Comparison of ENCODE assay signal across 3 cellular contexts in the genomic region with DNA sequence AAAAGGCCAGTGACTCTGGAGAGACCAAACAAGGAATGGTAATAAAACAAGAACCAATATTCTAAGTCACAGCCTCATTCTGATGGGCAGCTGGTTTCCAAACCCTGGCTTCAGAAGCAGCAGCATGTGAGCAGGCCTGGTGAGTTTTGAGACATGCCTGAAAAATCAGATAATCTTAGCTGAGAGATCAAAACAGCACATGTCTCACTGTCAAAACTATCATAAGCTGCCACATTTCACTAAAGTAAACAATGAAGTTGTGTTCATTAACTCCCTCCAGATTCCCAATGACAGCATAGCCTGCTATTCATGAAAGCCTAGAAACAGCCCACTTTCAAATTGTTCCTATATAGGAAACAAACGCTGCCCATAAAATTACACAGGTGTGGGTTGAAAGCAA.
TF ChIP-seq lines count a peak whose summit lies in the region.

No MANE protein-coding gene starts in this region.

TF ChIP-seq in SK-N-SH, 30 proteins besides CTCF, POLR2A, EP300 and RAD21 (continued from another document):
- peak; percentile 37; the same call in 1 of the 2 replicates for TF ChIP-seq MXI1 (IDR thresholded peaks at IDR 0.05; ENCODE audit: low read depth, low read length)

TF ChIP-seq in SK-N-SH treated with all-trans-retinoic acid at 6 μM for 48 hours, 23 proteins besides CTCF, POLR2A, EP300 and RAD21 (continued from another document):
- TF ChIP-seq CSRNP3 (CRISPR knock-in tag; IDR thresholded peaks at IDR 0.05) (no peak), ZNF70 (CRISPR knock-in tag; IDR thresholded peaks at IDR 0.05) (no peak), ZFP3 (CRISPR knock-in tag; IDR thresholded peaks at IDR 0.05) (no peak), OSR1 (CRISPR knock-in tag; IDR thresholded peaks at IDR 0.05) (no peak), RARB (CRISPR knock-in tag; IDR thresholded peaks at IDR 0.05) (no peak), GLIS3 (CRISPR knock-in tag; IDR thresholded peaks at IDR 0.05) (no peak), CSDC2 (CRISPR knock-in tag; IDR thresholded peaks at IDR 0.05) (no peak), BACH2 (CRISPR knock-in tag; IDR thresholded peaks at IDR 0.05; ENCODE audit: borderline replicate concordance) (no peak), POU6F1 (CRISPR knock-in tag; IDR thresholded peaks at IDR 0.05; ENCODE audit: borderline replicate concordance, low read depth) (no peak), ZNF565 (CRISPR knock-in tag; conservative IDR thresholded peaks at IDR 0.05; ENCODE audit: low read depth) (no peak), ISL1 (CRISPR knock-in tag; IDR thresholded peaks at IDR 0.05) (no peak), TCF4 (CRISPR knock-in tag; IDR thresholded peaks at IDR 0.05; ENCODE audit: borderline replicate concordance) (no peak), ARNTL (CRISPR knock-in tag; IDR thresholded peaks at IDR 0.05; ENCODE audit: borderline replicate concordance, low read depth) (no peak), TOX (CRISPR knock-in tag; IDR thresholded peaks at IDR 0.05; ENCODE audit: borderline replicate concordance) (no peak)
- TF ChIP-seq, protein P1, sequence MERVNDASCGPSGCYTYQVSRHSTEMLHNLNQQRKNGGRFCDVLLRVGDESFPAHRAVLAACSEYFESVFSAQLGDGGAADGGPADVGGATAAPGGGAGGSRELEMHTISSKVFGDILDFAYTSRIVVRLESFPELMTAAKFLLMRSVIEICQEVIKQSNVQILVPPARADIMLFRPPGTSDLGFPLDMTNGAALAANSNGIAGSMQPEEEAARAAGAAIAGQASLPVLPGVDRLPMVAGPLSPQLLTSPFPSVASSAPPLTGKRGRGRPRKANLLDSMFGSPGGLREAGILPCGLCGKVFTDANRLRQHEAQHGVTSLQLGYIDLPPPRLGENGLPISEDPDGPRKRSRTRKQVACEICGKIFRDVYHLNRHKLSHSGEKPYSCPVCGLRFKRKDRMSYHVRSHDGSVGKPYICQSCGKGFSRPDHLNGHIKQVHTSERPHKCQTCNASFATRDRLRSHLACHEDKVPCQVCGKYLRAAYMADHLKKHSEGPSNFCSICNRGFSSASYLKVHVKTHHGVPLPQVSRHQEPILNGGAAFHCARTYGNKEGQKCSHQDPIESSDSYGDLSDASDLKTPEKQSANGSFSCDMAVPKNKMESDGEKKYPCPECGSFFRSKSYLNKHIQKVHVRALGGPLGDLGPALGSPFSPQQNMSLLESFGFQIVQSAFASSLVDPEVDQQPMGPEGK (CRISPR knock-in tag; IDR thresholded peaks at IDR 0.05; ENCODE audit: borderline replicate concordance): no peak

TF ChIP-seq in K562, 482 proteins besides CTCF, POLR2A, EP300 and RAD21:
- TF ChIP-seq TEAD4 (IDR thresholded peaks at IDR 0.05; ENCODE audit: low read length) (0 out of 2 replicates have a peak, but pooled peaks have one; percentile 8), TEAD4 (CRISPR knock-in tag; IDR thresholded peaks at IDR 0.05; ENCODE audit: borderline replicate concordance) (no peak), SOX6 (IDR thresholded peaks at IDR 0.05) (0 out of 2 replicates have a peak, but pooled peaks have one; percentile 19), SMARCA5 (IDR thresholded peaks at IDR 0.05) (no peak), TAL1 (IDR thresholded peaks at IDR 0.05) (peak; percentile 39), TCF3 (CRISPR knock-in tag; IDR thresholded peaks at IDR 0.05) (peak; percentile 32; the same call in 1 of the 2 replicates), POLR2AphosphoS2 (IDR thresholded peaks at IDR 0.05; ENCODE audit: low read length) (no peak), SRSF9 (IDR thresholded peaks at IDR 0.05; ENCODE audit: borderline replicate concordance, low read depth, low read length) (no peak), SMC3 (conservative IDR thresholded peaks at IDR 0.05; ENCODE audit: insufficient read depth, low read depth, low read length) (no peak), ARID1B (IDR thresholded peaks at IDR 0.05) (peak; percentile 35; the same call in 1 of the 2 replicates), ARID4B (CRISPR knock-in tag; IDR thresholded peaks at IDR 0.05) (no peak), SRSF1 (IDR thresholded peaks at IDR 0.05; ENCODE audit: low read depth, low read length) (no peak), ETS1 (conservative IDR thresholded peaks at IDR 0.05; ENCODE audit: control insufficient read depth, low read depth, low read length) (no peak), ERF (CRISPR knock-in tag; IDR thresholded peaks at IDR 0.05) (no peak), L3MBTL2 (IDR thresholded peaks at IDR 0.05) (0 out of 2 replicates have a peak, but pooled peaks have one; percentile 32), CBFA2T3 (IDR thresholded peaks at IDR 0.05) (peak; percentile 24; the same call in 1 of the 2 replicates), MEIS2 (IDR thresholded peaks at IDR 0.05; ENCODE audit: partially characterized antibody) (peak; percentile 2), FOXA3 (CRISPR knock-in tag; conservative IDR thresholded peaks at IDR 0.05 in 1 of 2, IDR thresholded peaks at IDR 0.05 in 1 of 2) (peak; percentile 75 to 89)
- TF ChIP-seq, protein P2, sequence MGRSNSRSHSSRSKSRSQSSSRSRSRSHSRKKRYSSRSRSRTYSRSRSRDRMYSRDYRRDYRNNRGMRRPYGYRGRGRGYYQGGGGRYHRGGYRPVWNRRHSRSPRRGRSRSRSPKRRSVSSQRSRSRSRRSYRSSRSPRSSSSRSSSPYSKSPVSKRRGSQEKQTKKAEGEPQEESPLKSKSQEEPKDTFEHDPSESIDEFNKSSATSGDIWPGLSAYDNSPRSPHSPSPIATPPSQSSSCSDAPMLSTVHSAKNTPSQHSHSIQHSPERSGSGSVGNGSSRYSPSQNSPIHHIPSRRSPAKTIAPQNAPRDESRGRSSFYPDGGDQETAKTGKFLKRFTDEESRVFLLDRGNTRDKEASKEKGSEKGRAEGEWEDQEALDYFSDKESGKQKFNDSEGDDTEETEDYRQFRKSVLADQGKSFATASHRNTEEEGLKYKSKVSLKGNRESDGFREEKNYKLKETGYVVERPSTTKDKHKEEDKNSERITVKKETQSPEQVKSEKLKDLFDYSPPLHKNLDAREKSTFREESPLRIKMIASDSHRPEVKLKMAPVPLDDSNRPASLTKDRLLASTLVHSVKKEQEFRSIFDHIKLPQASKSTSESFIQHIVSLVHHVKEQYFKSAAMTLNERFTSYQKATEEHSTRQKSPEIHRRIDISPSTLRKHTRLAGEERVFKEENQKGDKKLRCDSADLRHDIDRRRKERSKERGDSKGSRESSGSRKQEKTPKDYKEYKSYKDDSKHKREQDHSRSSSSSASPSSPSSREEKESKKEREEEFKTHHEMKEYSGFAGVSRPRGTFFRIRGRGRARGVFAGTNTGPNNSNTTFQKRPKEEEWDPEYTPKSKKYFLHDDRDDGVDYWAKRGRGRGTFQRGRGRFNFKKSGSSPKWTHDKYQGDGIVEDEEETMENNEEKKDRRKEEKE (IDR thresholded peaks at IDR 0.05; ENCODE audit: borderline replicate concordance in 1 of 2, control insufficient read depth in 1 of 2, low read depth in 2 of 2, low read length in 1 of 2): no peak
- TF ChIP-seq, protein P3, sequence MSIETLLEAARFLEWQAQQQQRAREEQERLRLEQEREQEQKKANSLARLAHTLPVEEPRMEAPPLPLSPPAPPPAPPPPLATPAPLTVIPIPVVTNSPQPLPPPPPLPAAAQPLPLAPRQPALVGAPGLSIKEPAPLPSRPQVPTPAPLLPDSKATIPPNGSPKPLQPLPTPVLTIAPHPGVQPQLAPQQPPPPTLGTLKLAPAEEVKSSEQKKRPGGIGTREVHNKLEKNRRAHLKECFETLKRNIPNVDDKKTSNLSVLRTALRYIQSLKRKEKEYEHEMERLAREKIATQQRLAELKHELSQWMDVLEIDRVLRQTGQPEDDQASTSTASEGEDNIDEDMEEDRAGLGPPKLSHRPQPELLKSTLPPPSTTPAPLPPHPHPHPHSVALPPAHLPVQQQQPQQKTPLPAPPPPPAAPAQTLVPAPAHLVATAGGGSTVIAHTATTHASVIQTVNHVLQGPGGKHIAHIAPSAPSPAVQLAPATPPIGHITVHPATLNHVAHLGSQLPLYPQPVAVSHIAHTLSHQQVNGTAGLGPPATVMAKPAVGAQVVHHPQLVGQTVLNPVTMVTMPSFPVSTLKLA (conservative IDR thresholded peaks at IDR 0.05): peak; percentile 48 to 55; a peak in 3 of 4 replicates
- TF ChIP-seq, protein P4, sequence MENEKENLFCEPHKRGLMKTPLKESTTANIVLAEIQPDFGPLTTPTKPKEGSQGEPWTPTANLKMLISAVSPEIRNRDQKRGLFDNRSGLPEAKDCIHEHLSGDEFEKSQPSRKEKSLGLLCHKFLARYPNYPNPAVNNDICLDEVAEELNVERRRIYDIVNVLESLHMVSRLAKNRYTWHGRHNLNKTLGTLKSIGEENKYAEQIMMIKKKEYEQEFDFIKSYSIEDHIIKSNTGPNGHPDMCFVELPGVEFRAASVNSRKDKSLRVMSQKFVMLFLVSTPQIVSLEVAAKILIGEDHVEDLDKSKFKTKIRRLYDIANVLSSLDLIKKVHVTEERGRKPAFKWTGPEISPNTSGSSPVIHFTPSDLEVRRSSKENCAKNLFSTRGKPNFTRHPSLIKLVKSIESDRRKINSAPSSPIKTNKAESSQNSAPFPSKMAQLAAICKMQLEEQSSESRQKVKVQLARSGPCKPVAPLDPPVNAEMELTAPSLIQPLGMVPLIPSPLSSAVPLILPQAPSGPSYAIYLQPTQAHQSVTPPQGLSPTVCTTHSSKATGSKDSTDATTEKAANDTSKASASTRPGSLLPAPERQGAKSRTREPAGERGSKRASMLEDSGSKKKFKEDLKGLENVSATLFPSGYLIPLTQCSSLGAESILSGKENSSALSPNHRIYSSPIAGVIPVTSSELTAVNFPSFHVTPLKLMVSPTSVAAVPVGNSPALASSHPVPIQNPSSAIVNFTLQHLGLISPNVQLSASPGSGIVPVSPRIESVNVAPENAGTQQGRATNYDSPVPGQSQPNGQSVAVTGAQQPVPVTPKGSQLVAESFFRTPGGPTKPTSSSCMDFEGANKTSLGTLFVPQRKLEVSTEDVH (IDR thresholded peaks at IDR 0.05; ENCODE audit: low read depth, partially characterized antibody): no peak
- TF ChIP-seq, protein P5, sequence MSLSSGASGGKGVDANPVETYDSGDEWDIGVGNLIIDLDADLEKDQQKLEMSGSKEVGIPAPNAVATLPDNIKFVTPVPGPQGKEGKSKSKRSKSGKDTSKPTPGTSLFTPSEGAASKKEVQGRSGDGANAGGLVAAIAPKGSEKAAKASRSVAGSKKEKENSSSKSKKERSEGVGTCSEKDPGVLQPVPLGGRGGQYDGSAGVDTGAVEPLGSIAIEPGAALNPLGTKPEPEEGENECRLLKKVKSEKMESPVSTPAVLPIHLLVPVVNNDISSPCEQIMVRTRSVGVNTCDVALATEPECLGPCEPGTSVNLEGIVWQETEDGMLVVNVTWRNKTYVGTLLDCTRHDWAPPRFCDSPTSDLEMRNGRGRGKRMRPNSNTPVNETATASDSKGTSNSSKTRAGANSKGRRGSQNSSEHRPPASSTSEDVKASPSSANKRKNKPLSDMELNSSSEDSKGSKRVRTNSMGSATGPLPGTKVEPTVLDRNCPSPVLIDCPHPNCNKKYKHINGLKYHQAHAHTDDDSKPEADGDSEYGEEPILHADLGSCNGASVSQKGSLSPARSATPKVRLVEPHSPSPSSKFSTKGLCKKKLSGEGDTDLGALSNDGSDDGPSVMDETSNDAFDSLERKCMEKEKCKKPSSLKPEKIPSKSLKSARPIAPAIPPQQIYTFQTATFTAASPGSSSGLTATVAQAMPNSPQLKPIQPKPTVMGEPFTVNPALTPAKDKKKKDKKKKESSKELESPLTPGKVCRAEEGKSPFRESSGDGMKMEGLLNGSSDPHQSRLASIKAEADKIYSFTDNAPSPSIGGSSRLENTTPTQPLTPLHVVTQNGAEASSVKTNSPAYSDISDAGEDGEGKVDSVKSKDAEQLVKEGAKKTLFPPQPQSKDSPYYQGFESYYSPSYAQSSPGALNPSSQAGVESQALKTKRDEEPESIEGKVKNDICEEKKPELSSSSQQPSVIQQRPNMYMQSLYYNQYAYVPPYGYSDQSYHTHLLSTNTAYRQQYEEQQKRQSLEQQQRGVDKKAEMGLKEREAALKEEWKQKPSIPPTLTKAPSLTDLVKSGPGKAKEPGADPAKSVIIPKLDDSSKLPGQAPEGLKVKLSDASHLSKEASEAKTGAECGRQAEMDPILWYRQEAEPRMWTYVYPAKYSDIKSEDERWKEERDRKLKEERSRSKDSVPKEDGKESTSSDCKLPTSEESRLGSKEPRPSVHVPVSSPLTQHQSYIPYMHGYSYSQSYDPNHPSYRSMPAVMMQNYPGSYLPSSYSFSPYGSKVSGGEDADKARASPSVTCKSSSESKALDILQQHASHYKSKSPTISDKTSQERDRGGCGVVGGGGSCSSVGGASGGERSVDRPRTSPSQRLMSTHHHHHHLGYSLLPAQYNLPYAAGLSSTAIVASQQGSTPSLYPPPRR (CRISPR knock-in tag; IDR thresholded peaks at IDR 0.05; ENCODE audit: borderline replicate concordance): no peak
